In the genomic region with DNA sequence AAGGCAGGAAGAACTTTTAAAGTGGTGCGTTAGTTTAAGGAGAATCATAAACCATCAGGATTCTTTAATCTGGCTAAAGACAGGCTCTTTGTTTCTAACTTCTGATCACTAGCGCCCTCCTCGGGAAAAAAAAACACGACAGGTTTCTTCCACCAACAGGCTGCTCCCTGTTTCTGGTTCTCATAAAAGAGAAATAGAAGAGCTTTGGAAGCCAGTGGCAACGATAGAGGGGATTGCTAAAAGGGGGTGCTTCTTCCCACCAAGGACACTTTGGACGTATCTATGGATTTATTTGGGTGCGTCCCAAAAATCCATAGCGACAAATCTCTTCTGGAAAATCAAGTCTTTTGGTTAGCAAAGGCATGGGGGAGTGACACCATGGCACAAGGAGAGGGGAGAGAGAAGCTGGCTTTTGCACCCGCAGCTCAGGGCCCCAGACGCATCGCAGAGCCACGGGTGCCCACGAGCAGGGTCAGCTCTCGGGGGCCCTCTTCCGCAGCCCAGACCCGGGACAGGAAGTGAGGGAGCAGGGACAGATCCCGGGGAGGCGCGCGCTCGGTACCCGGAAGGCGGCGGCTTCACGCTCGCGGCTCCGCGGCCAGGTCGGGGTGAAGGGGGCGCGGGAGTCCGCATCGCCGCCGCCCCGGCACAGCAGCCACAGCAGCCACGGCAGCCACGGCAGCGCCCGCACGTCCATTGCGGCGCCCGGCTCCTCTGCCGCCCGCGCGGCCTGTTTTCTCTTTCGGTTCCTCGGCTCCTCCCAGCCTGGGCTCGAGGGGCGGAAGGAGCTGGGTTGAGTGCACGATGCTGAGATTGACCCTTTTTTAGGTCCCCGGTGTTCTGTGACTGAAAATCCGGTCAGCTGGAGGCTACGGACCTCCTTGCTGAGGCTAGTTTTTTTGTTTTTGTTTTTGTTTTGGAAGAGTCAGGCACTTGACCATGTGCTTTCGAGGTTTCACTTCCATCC, we compare ENCODE assay signal across 8 cellular contexts. TPM values are rescaled to one million over a fixed set of nuclear protein-coding genes. Genes with fewer than 3 reads are reported as not detected.
DNase-seq lines count a peak whose midpoint lies in the region; ATAC-seq and TF ChIP-seq lines count a peak whose summit lies in the region.

A gene with protein sequence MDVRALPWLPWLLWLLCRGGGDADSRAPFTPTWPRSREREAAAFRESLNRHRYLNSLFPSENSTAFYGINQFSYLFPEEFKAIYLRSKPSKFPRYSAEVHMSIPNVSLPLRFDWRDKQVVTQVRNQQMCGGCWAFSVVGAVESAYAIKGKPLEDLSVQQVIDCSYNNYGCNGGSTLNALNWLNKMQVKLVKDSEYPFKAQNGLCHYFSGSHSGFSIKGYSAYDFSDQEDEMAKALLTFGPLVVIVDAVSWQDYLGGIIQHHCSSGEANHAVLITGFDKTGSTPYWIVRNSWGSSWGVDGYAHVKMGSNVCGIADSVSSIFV (minus strand): TSS at position 716 of the 967 bp plus-strand sequence. CDS start 19 bp downstream, at position 697.

- CTCF ChIA-PET in CD8-positive, alpha-beta T cell (lab: Charles Lee): interaction anchor here (0.6 to 2.1 kb wide), 13 partner anchors 9 to 1403 kb away, joined by 3 to 14 read pairs (median 4); a partner anchor contains a TSS

- H3K9me3 Mint-ChIP-seq in CD8-positive, alpha-beta T cell: no peaks in the 10 kb centered on the region

- H3K4me1 ChIP-seq in CD8-positive, alpha-beta T cell (ENCODE audit: insufficient read depth, low read length): peaks cover 7% of the 10 kb centered on the region
- H3K4me1 ChIP-seq in mucosa of descending colon (ENCODE audit: low read depth): peaks cover 10% of the 10 kb centered on the region

- peak; percentile 92 for ATAC-seq in CD8-positive, alpha-beta T cell
- ATAC-seq in GM19397 (IDR thresholded peaks at IDR 0.05; ENCODE audit: unreplicated experiment) (peak; percentile 96), HG03575 (IDR thresholded peaks at IDR 0.05; ENCODE audit: extremely low read depth, insufficient number of reproducible peaks, low FRiP score, unreplicated experiment) (peak; percentile 88), mucosa of descending colon (peak; percentile 90)

- peak; percentile 39 to 84 (median 64) for DNase-seq in CD8-positive, alpha-beta T cell
- DNase-seq in NOMO-1 treated with DMSO at 0.1 percent for 48 hours (lab: John Stamatoyannopoulos, UW; ENCODE audit: unreplicated experiment) (peak; percentile 72), activated T-cell treated with anti-CD3 and anti-CD28 coated beads for 1 hour (ENCODE audit: low read depth) (peak; percentile 48), epidermal melanocyte (ENCODE audit: insufficient read length, low spot score) (peak; percentile 57), mucosa of descending colon (peak; percentile 82 to 88 (median 83))
- peak; percentile 57 for DNase-seq in stimulated activated CD8-positive, alpha-beta memory T cell treated with anti-CD3 and anti-CD28 coated beads, Interleukin-4, amount 100 ng/mL, for 24 hours (ENCODE audit: low read depth)

- peaks cover 35% of the 10 kb centered on the region for H3K4me1 Mint-ChIP-seq in CD8-positive, alpha-beta T cell (ENCODE audit: low read depth)

- no peaks in the 10 kb centered on the region for H3K27me3 ChIP-seq in CD8-positive, alpha-beta T cell (ENCODE audit: insufficient read depth, low read length)

- peaks cover 5% of the 10 kb centered on the region for H3K36me3 Mint-ChIP-seq in CD8-positive, alpha-beta T cell

- H3K27me3 Mint-ChIP-seq in CD8-positive, alpha-beta T cell (ENCODE audit: low read depth): peaks cover 8% of the 10 kb centered on the region

- H3K9me3 ChIP-seq in CD8-positive, alpha-beta T cell (ENCODE audit: low read length): no peaks in the 10 kb centered on the region
- no peaks in the 10 kb centered on the region for H3K9me3 ChIP-seq in mucosa of descending colon

- H3K27ac Mint-ChIP-seq in CD8-positive, alpha-beta T cell: peak within 1 kb of the TSS; percentile 97

- peak within 1 kb of the TSS; percentile 95 for H3K4me3 Mint-ChIP-seq in CD8-positive, alpha-beta T cell

- H3K27ac ChIP-seq in CD8-positive, alpha-beta T cell (ENCODE audit: low read depth, low read length): peak within 1 kb of the TSS; percentile 91

- H3K4me3 ChIP-seq in CD8-positive, alpha-beta T cell (ENCODE audit: low read depth, low read length): peak within 1 kb of the TSS; percentile 95
- peak within 1 kb of the TSS; percentile 58 for H3K4me3 ChIP-seq in mucosa of descending colon

- no peaks in the 10 kb centered on the region for H3K36me3 ChIP-seq in CD8-positive, alpha-beta T cell (ENCODE audit: insufficient read depth, low read length)
- H3K36me3 ChIP-seq in mucosa of descending colon (ENCODE audit: low read depth): no peaks in the 10 kb centered on the region

- intact Hi-C loops in CD8-positive, alpha-beta T cell (cut with DNase I, micrococcal nuclease): loop anchor here (1.0 to 10.0 kb wide), 8 partner anchors 144 to 1403 kb away; a partner anchor contains a TSS
- intact Hi-C loops in mucosa of descending colon (cut with DNase I, micrococcal nuclease): loop anchor here (10.0 kb wide), 2 partner anchors 139 to 539 kb away; no protein-coding TSS in a partner anchor

- TF ChIP-seq CTCF in CD8-positive, alpha-beta T cell (IDR thresholded peaks at IDR 0.05): peak; percentile 71
- TF ChIP-seq CTCF in mucosa of descending colon (IDR thresholded peaks at IDR 0.05): peak; percentile 29

- POLR2A ChIA-PET in CD8-positive, alpha-beta T cell (lab: Charles Lee): interaction anchor here (0.6 to 1.0 kb wide), 5 partner anchors 9 to 1403 kb away, joined by 3 to 4 read pairs (median 3); a partner anchor contains a TSS

RNA-seq across cellular contexts. Expression of the gene that starts here (rescaled TPM):
- total RNA-seq in CD8-positive, alpha-beta T cell: 1 to 10 TPM; 5.9 to 6.1 TPM
- total RNA-seq in mucosa of descending colon: 10 to 100 TPM; 16.3 to 19.0 (median 18.7) TPM

Comparison
In these comparisons a context has a peak if more than half of its experiments do, and no peak if none do; other contexts are left out.
1. Peak in every context shown above with its lines: DNase-seq, ATAC-seq, H3K4me3 ChIP-seq and H3K27ac ChIP-seq.